Comparison of ENCODE assay signal across 10 cellular contexts in the genomic region with DNA sequence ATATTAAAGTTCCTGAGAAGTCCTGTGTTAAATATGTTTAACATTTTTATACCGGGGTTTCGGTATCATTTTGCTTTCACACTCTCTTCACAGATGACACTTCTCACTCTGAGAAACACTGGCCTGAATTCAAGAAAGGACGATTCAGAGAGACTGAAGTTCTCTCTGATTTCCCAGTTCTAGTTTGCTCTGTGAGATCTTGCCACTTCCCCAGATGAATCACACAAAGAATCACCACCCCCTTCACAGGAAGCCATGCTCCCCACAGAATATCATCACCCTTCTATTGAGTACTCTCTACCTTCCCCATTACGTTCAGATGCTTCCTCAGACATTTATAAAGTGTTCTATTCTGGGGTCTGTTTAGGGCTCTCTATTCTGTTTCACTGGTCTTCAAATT. TPM values are rescaled to one million over a fixed set of nuclear protein-coding genes. Genes with fewer than 3 reads are reported as not detected.
DNase-seq lines count a peak whose midpoint lies in the region; ATAC-seq and TF ChIP-seq lines count a peak whose summit lies in the region.
"Had no signal": no experiment of that assay in that cellular context is flagged by ENCODE, and none has a peak within 500 bp of the region (broad histone marks: within the 10 kb centered on the region; RNA-seq: fewer than 3 reads in every experiment).

No MANE protein-coding gene starts in this region.

- H3K4me1 Mint-ChIP-seq in activated naive CD8-positive, alpha-beta T cell treated with anti-CD3 and anti-CD28 coated beads for 36 hours: peaks cover 33% of the 10 kb centered on the region

- TF ChIP-seq CTCF in prostate gland (IDR thresholded peaks at IDR 0.05): no peak

- H3K4me1 ChIP-seq in prostate gland (replicated peaks): no peaks in the 10 kb centered on the region

- no peaks in the 10 kb centered on the region for H3K9me3 ChIP-seq in prostate gland

- peak overlapping the region; percentile 45 for H3K4me3 Mint-ChIP-seq in activated naive CD8-positive, alpha-beta T cell treated with anti-CD3 and anti-CD28 coated beads for 36 hours

- peak; percentile 61 for ATAC-seq in GM18870 (IDR thresholded peaks at IDR 0.05; ENCODE audit: unreplicated experiment)

- DNase-seq in A172 (ENCODE audit: low spot score): peak; percentile 30
- DNase-seq in Kasumi-1 (lab: John Stamatoyannopoulos, UW): peak; percentile 89 to 90
- peak; percentile 35 for DNase-seq in activated naive CD8-positive, alpha-beta T cell treated with anti-CD3 and anti-CD28 coated beads for 36 hours
- no peak for DNase-seq in SW 1271 (lab: John Stamatoyannopoulos, UW)
- DNase-seq in prostate gland (ENCODE audit: low spot score): no peak
- no peak for DNase-seq in SW480 (ENCODE audit: low spot score)
- DNase-seq in NCI-H1105 (lab: John Stamatoyannopoulos, UW): no peak
- DNase-seq: left cardiac atrium had no signal

- H3K27me3 Mint-ChIP-seq in activated naive CD8-positive, alpha-beta T cell treated with anti-CD3 and anti-CD28 coated beads for 36 hours: no peaks in the 10 kb centered on the region

- no peaks in the 10 kb centered on the region for H3K36me3 Mint-ChIP-seq in activated naive CD8-positive, alpha-beta T cell treated with anti-CD3 and anti-CD28 coated beads for 36 hours

- H3K27me3 ChIP-seq in prostate gland (replicated peaks; ENCODE audit: insufficient read depth): no peaks in the 10 kb centered on the region

- 64% methylated on average over 4 of the region's 4 CpGs for WGBS in prostate gland

- H3K36me3 ChIP-seq in prostate gland: no peaks in the 10 kb centered on the region

- H3K9me3 Mint-ChIP-seq in activated naive CD8-positive, alpha-beta T cell treated with anti-CD3 and anti-CD28 coated beads for 36 hours: peaks cover 3% of the 10 kb centered on the region

- no peak overlapping the region for H3K4me3 ChIP-seq in prostate gland

- TF ChIP-seq POLR2A in prostate gland (IDR thresholded peaks at IDR 0.05): no peak

- intact Hi-C loops in prostate gland (cut with DNase I): no loop called here

- peak overlapping the region; percentile 93 for H3K27ac Mint-ChIP-seq in activated naive CD8-positive, alpha-beta T cell treated with anti-CD3 and anti-CD28 coated beads for 36 hours

- H3K27ac ChIP-seq in prostate gland: no peak overlapping the region
- H3K27ac ChIP-seq: C4-2B had no signal

RNA-seq across cellular contexts. Expression of a gene that starts 16.1 kb away (rescaled TPM):
- 0.14 TPM in 1 of 2 replicates, not detected in the other for total RNA-seq in A172 (2014; rRNA removed; shearing (Covaris generic))
- not detected for total RNA-seq in activated naive CD8-positive, alpha-beta T cell treated with anti-CD3 and anti-CD28 coated beads for 36 hours
- under 1 TPM; 0.23 to 0.28 TPM for total RNA-seq in prostate gland

RNA-seq across cellular contexts. Expression of a gene that starts 31.3 kb away (rescaled TPM):
- total RNA-seq in A172 (2014; rRNA removed; shearing (Covaris generic)): not detected in 2 replicates
- not detected for total RNA-seq in activated naive CD8-positive, alpha-beta T cell treated with anti-CD3 and anti-CD28 coated beads for 36 hours
- under 1 TPM in 1 of 2 donors, not detected in 1; 0.23 TPM for total RNA-seq in prostate gland

RNA-seq across cellular contexts. Expression of a gene that starts 48.7 kb away (rescaled TPM):
- total RNA-seq in A172 (2014; rRNA removed; shearing (Covaris generic)): 3.3 and 5.0 TPM in 2 replicates
- total RNA-seq in activated naive CD8-positive, alpha-beta T cell treated with anti-CD3 and anti-CD28 coated beads for 36 hours: not detected
- under 1 TPM; 0.18 to 0.97 TPM for total RNA-seq in prostate gland

Comparison
In these comparisons a context has a peak if more than half of its experiments do, and no peak if none do; other contexts are left out.
1. DNase-seq: peak in A172 (single experiment), Kasumi-1 (2 of 2) and activated naive CD8-positive, alpha-beta T cell treated with anti-CD3 and anti-CD28 coated beads for 36 hours (single experiment); none in SW 1271 (0 of 2), prostate gland (single experiment), SW480 (single experiment) and NCI-H1105 (single experiment).